In the genomic region with DNA sequence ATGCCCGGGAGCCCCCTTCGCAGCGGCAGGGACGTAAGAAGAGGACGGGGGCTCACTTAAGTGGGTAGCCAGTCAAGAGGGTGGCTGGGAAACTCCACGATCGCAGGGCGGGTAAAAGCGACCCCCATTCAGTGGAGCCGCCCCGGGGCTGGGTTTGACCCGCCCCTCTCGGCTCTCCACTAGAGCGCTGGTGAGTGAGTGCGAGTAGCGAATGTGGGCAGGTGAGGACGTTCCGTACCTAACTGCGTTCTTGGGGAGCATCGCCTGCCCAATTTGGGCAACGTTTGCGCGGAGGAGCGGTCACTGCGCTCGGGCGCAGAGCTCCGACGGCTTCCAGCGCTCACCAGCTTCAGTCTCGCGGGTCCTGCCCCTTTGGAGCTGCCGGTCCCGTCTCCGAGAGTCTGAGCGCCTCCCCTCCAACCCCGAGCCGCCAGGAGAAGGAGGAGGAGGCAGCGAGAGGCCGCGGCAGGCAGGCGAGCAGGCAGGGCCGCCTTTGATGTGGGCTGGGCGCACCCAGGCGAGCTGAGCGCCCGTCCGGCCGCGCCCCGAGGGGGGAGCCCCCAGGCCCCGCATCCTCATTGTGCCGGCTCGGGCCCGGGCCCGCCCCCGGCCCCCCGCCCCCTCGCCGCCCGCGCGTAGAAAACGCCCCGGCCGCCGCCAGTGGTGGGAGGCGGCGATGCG, we compare ENCODE assay signal across 1 cellular context.
TF ChIP-seq lines count a peak whose summit lies in the region.

A gene with protein sequence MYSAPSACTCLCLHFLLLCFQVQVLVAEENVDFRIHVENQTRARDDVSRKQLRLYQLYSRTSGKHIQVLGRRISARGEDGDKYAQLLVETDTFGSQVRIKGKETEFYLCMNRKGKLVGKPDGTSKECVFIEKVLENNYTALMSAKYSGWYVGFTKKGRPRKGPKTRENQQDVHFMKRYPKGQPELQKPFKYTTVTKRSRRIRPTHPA (plus strand): TSS at position 666 of the 681 bp plus-strand sequence. CDS start 553 bp downstream, outside the sequence.

TF ChIP-seq in GM12878, 131 proteins besides CTCF, POLR2A, EP300 and RAD21:
- peak in 1 of 2 experiments; percentile 72; a peak in 2 of 3 replicates for TF ChIP-seq EGR1 (IDR thresholded peaks at IDR 0.05; ENCODE audit: borderline replicate concordance in 1 of 2, low read depth in 2 of 2, low read length in 2 of 2)
- TF ChIP-seq JUNB (IDR thresholded peaks at IDR 0.05), result no peak
- peak; percentile 78 for TF ChIP-seq TCF7 (IDR thresholded peaks at IDR 0.05; ENCODE audit: borderline replicate concordance)
- TF ChIP-seq, protein P1, sequence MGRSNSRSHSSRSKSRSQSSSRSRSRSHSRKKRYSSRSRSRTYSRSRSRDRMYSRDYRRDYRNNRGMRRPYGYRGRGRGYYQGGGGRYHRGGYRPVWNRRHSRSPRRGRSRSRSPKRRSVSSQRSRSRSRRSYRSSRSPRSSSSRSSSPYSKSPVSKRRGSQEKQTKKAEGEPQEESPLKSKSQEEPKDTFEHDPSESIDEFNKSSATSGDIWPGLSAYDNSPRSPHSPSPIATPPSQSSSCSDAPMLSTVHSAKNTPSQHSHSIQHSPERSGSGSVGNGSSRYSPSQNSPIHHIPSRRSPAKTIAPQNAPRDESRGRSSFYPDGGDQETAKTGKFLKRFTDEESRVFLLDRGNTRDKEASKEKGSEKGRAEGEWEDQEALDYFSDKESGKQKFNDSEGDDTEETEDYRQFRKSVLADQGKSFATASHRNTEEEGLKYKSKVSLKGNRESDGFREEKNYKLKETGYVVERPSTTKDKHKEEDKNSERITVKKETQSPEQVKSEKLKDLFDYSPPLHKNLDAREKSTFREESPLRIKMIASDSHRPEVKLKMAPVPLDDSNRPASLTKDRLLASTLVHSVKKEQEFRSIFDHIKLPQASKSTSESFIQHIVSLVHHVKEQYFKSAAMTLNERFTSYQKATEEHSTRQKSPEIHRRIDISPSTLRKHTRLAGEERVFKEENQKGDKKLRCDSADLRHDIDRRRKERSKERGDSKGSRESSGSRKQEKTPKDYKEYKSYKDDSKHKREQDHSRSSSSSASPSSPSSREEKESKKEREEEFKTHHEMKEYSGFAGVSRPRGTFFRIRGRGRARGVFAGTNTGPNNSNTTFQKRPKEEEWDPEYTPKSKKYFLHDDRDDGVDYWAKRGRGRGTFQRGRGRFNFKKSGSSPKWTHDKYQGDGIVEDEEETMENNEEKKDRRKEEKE (IDR thresholded peaks at IDR 0.05), result no peak
- no peak for TF ChIP-seq BMI1 (IDR thresholded peaks at IDR 0.05; ENCODE audit: borderline replicate concordance)
- TF ChIP-seq HDAC2 (IDR thresholded peaks at IDR 0.05), result 0 out of 2 replicates have a peak, but pooled peaks have one; percentile 40
- TF ChIP-seq NFIC (IDR thresholded peaks at IDR 0.05; ENCODE audit: low read depth, low read length), result no peak
- no peak for TF ChIP-seq NRF1 (conservative IDR thresholded peaks at IDR 0.05; ENCODE audit: low read depth, low read length)
- TF ChIP-seq CHD4 (IDR thresholded peaks at IDR 0.05), result no peak
- TF ChIP-seq HDAC6 (IDR thresholded peaks at IDR 0.05; ENCODE audit: unreplicated experiment), result peak; percentile 95
- TF ChIP-seq NR2F1 (conservative IDR thresholded peaks at IDR 0.05), result no peak
- TF ChIP-seq ZNF217 (IDR thresholded peaks at IDR 0.05), result no peak
- peak in 1 of 2 experiments; percentile 58; a peak in 2 of 4 replicates for TF ChIP-seq BHLHE40 (IDR thresholded peaks at IDR 0.05; ENCODE audit: borderline replicate concordance in 1 of 2, low read depth in 2 of 2, low read length in 1 of 2)
- peak; percentile 54 for TF ChIP-seq RUNX3 (IDR thresholded peaks at IDR 0.05; ENCODE audit: low read length)
- TF ChIP-seq STAT3 (IDR thresholded peaks at IDR 0.05; ENCODE audit: low read depth, low read length), result no peak
- TF ChIP-seq SREBF2 (IDR thresholded peaks at IDR 0.05; ENCODE audit: low read length), result no peak
- TF ChIP-seq, protein P2, sequence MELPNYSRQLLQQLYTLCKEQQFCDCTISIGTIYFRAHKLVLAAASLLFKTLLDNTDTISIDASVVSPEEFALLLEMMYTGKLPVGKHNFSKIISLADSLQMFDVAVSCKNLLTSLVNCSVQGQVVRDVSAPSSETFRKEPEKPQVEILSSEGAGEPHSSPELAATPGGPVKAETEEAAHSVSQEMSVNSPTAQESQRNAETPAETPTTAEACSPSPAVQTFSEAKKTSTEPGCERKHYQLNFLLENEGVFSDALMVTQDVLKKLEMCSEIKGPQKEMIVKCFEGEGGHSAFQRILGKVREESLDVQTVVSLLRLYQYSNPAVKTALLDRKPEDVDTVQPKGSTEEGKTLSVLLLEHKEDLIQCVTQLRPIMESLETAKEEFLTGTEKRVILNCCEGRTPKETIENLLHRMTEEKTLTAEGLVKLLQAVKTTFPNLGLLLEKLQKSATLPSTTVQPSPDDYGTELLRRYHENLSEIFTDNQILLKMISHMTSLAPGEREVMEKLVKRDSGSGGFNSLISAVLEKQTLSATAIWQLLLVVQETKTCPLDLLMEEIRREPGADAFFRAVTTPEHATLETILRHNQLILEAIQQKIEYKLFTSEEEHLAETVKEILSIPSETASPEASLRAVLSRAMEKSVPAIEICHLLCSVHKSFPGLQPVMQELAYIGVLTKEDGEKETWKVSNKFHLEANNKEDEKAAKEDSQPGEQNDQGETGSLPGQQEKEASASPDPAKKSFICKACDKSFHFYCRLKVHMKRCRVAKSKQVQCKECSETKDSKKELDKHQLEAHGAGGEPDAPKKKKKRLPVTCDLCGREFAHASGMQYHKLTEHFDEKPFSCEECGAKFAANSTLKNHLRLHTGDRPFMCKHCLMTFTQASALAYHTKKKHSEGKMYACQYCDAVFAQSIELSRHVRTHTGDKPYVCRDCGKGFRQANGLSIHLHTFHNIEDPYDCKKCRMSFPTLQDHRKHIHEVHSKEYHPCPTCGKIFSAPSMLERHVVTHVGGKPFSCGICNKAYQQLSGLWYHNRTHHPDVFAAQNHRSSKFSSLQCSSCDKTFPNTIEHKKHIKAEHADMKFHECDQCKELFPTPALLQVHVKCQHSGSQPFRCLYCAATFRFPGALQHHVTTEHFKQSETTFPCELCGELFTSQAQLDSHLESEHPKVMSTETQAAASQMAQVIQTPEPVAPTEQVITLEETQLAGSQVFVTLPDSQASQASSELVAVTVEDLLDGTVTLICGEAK (IDR thresholded peaks at IDR 0.05; ENCODE audit: borderline replicate concordance), result no peak
- no peak for TF ChIP-seq NFXL1 (IDR thresholded peaks at IDR 0.05; ENCODE audit: borderline replicate concordance)
- no peak for TF ChIP-seq ZNF24 (IDR thresholded peaks at IDR 0.05)
- TF ChIP-seq CBX5 (IDR thresholded peaks at IDR 0.05; ENCODE audit: low read depth), result no peak
